Comparison of ENCODE assay signal across 15 cellular contexts in the genomic region with DNA sequence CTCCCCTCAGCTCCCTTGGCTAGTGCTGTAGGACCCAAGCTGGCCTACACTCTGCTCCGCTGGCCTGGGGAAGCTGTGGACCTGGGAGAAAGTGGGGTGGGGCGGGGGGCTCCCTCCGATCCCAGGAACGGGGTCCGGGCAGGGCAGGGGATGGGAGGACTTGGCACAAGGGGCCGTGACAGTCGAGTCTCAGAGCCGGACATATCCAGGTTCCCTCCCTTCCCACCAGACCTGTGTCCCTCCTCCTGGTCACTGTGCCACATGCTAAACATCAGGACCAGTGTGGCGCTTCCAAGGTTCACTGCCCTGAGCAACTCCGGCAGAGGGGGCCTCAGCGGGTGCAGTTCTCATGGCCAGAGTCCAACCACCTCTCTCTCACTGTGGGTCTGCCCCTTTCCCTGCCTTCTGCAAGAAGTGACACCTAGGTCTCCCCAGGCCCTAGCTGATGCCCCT. TPM values are rescaled to one million over a fixed set of nuclear protein-coding genes. Genes with fewer than 3 reads are reported as not detected.
DNase-seq lines count a peak whose midpoint lies in the region; ATAC-seq and TF ChIP-seq lines count a peak whose summit lies in the region.
"Had no signal": no experiment of that assay in that cellular context is flagged by ENCODE, and none has a peak within 500 bp of the region (broad histone marks: within the 10 kb centered on the region; RNA-seq: fewer than 3 reads in every experiment).

No MANE protein-coding gene starts in this region.

- WGBS in SK-N-SH (ENCODE audit: low lambda C conversion rate), result 93% methylated on average over 3 of the region's 11 CpGs
- 73% methylated on average over 11 of the region's 11 CpGs; no CpG with 5 or more reads in 1 of the 2 donors for WGBS in body of pancreas, 2 donors
- WGBS in spleen, 5 donors, result 80 to 85% (median 80%) methylated on average over 9 to 11 of the region's 11 CpGs; no CpG with 5 or more reads in 1 of the 5 donors

- DNase-seq in SK-N-SH (peak; percentile 24), body of pancreas (peak in 3 of 4 donors; percentile 14 to 38 (median 32)), mucosa of descending colon (peak; percentile 18 to 59 (median 48)), spleen (peak; percentile 69), HEK293T (ENCODE audit: extremely low spot score) (no peak), NCI-H2171 (lab: John Stamatoyannopoulos, UW) (no peak), COLO668 (lab: John Stamatoyannopoulos, UW; ENCODE audit: unreplicated experiment) (no peak)
- DNase-seq: KBM-7, NCI-H1436 treated with DMSO at 0.1 percent for 48 hours, NCI-H526, T-helper 9 cell, thyroid gland had no signal

- TF ChIP-seq EP300 in SK-N-SH (IDR thresholded peaks at IDR 0.05; ENCODE audit: borderline replicate concordance in 1 of 2, low read depth in 1 of 2, low read length in 1 of 2), result no peak

- H3K27ac ChIP-seq in SK-N-SH (ENCODE audit: low read depth in 2 of 2, low read length in 1 of 2) (no peak overlapping the region), body of pancreas (peak overlapping the region in 1 of 4 donors; percentile 78), spleen (no peak overlapping the region)
- H3K27ac ChIP-seq: thyroid gland had no signal

- no peak overlapping the region for H3K9ac ChIP-seq in SK-N-SH

- peaks cover 0 to 36% of the 10 kb centered on the region in 2 experiments; a peak in 1 of 4 replicates for H3K4me1 ChIP-seq in SK-N-SH (ENCODE audit: control insufficient read depth in 1 of 2, insufficient read depth in 2 of 2, low read depth in 1 of 2, low read length in 1 of 2)
- peaks cover 74% of the 10 kb centered on the region for H3K4me1 ChIP-seq in body of pancreas
- H3K4me1 ChIP-seq in mucosa of descending colon (ENCODE audit: low read depth), result peaks cover 33% of the 10 kb centered on the region
- H3K4me1 ChIP-seq in spleen, result peaks cover 13 to 87% (median 43%) of the 10 kb centered on the region in 6 donors

- no peak for ATAC-seq in SK-N-SH treated with all-trans-retinoic acid at 6 μM for 48 hours
- no peak for ATAC-seq in body of pancreas
- no peak for ATAC-seq in mucosa of descending colon
- ATAC-seq: activated naive CD4-positive, alpha-beta T cell treated with anti-CD3 and anti-CD28 coated beads, Interleukin-2, amount 50 U/mL, for 72 hours had no signal

- no peaks in the 10 kb centered on the region for H3F3A ChIP-seq in SK-N-SH (replicated peaks; ENCODE audit: insufficient read depth)

- H3K9me2 ChIP-seq in SK-N-SH, result no peaks in the 10 kb centered on the region

- CTCF ChIA-PET in SK-N-SH (lab: Yijun Ruan, JAX), result interaction anchor here (1.2 to 18.1 kb wide), 4 partner anchors 18 to 83 kb away, joined by 3 to 398 read pairs (median 4); no protein-coding TSS in a partner anchor
- CTCF ChIA-PET in HEK293T (lab: Yijun Ruan, JAX), result interaction anchor here (0.8 kb wide), 1 partner anchor 23 kb away, joined by 3 read pairs; no protein-coding TSS in a partner anchor

- H4K20me1 ChIP-seq in SK-N-SH (ENCODE audit: insufficient read depth), result peaks cover 23% of the 10 kb centered on the region

- POLR2A ChIA-PET in SK-N-SH (lab: Yijun Ruan, JAX), result no interaction called here
- POLR2A ChIA-PET in HEK293T (lab: Yijun Ruan, JAX), result no interaction called here

- H3K27me3 ChIP-seq in SK-N-SH (ENCODE audit: insufficient read depth), result peaks cover 4% of the 10 kb centered on the region; the same call in 1 of the 2 replicates
- H3K27me3 ChIP-seq in body of pancreas, result no peaks in the 10 kb centered on the region
- peaks cover 0 to 78% (median 29%) of the 10 kb centered on the region in 7 donors for H3K27me3 ChIP-seq in spleen (replicated peaks in 1 of 7)
- H3K27me3 ChIP-seq: thyroid gland had no signal

- H3K79me2 ChIP-seq in SK-N-SH (ENCODE audit: insufficient read depth), result no peaks in the 10 kb centered on the region

- intact Hi-C loops in body of pancreas (cut with DNase I), result no loop called here
- intact Hi-C loops in mucosa of descending colon (cut with DNase I, micrococcal nuclease), result no loop called here
- intact Hi-C loops in spleen (cut with DNase I; ENCODE audit: low total_unique reads), result loop anchor here (10.0 kb wide), 1 partner anchor 365 kb away; no protein-coding TSS in a partner anchor

- TF ChIP-seq POLR2A in body of pancreas (IDR thresholded peaks at IDR 0.05) (no peak), spleen (IDR thresholded peaks at IDR 0.05) (no peak)

- no peaks in the 10 kb centered on the region for H3K36me3 ChIP-seq in SK-N-SH (replicated peaks in 1 of 2; ENCODE audit: control insufficient read depth in 1 of 2, insufficient read depth in 2 of 2, low read length in 1 of 2)
- no peaks in the 10 kb centered on the region for H3K36me3 ChIP-seq in body of pancreas (replicated peaks in 1 of 2; ENCODE audit: insufficient read depth in 1 of 2, low read depth in 2 of 2)
- no peaks in the 10 kb centered on the region for H3K36me3 ChIP-seq in mucosa of descending colon (ENCODE audit: low read depth)
- H3K36me3 ChIP-seq in spleen, result peaks cover 0 to 4% (median 0%) of the 10 kb centered on the region in 6 donors
- H3K36me3 ChIP-seq: thyroid gland had no signal

- H3K9me3 ChIP-seq in SK-N-SH, result no peaks in the 10 kb centered on the region
- no peaks in the 10 kb centered on the region for H3K9me3 ChIP-seq in body of pancreas
- no peaks in the 10 kb centered on the region for H3K9me3 ChIP-seq in mucosa of descending colon
- no peaks in the 10 kb centered on the region for H3K9me3 ChIP-seq in spleen
- H3K9me3 ChIP-seq: thyroid gland had no signal

- no peak overlapping the region for H2AFZ ChIP-seq in SK-N-SH (ENCODE audit: low read depth)

- TF ChIP-seq RAD21 in SK-N-SH (IDR thresholded peaks at IDR 0.05; ENCODE audit: low read length), result no peak

- TF ChIP-seq CTCF in SK-N-SH (IDR thresholded peaks at IDR 0.05), result no peak
- no peak for TF ChIP-seq CTCF in body of pancreas (IDR thresholded peaks at IDR 0.05)
- TF ChIP-seq CTCF in mucosa of descending colon (IDR thresholded peaks at IDR 0.05), result no peak
- no peak for TF ChIP-seq CTCF in spleen (IDR thresholded peaks at IDR 0.05 in 8 of 11, conservative IDR thresholded peaks at IDR 0.05 in 3 of 11)

- H3K4me2 ChIP-seq in SK-N-SH, result no peak overlapping the region

- peak overlapping the region in 1 of 2 experiments; percentile 57; a peak in 1 of 4 replicates for H3K4me3 ChIP-seq in SK-N-SH (ENCODE audit: low read depth in 2 of 2, low read length in 1 of 2)
- no peak overlapping the region for H3K4me3 ChIP-seq in body of pancreas
- H3K4me3 ChIP-seq in mucosa of descending colon, result no peak overlapping the region
- no peak overlapping the region for H3K4me3 ChIP-seq in spleen
- H3K4me3 ChIP-seq: thyroid gland had no signal

TF ChIP-seq in SK-N-SH, 30 proteins besides CTCF, POLR2A, EP300 and RAD21:
- TF ChIP-seq EZH2phosphoT487 (IDR thresholded peaks at IDR 0.05; ENCODE audit: borderline replicate concordance, low read depth), result no peak

TF ChIP-seq in SK-N-SH treated with all-trans-retinoic acid at 6 μM for 48 hours, 23 proteins besides CTCF, POLR2A, EP300 and RAD21 (continues in another document):
- TF ChIP-seq ISL1 (CRISPR knock-in tag; IDR thresholded peaks at IDR 0.05) (no peak), PPARA (CRISPR knock-in tag; IDR thresholded peaks at IDR 0.05; ENCODE audit: borderline replicate concordance) (no peak)

TF ChIP-seq in HEK293T, 16 proteins besides CTCF, POLR2A, EP300 and RAD21 (continues in another document):
- TF ChIP-seq CTBP1 (IDR thresholded peaks at IDR 0.05; ENCODE audit: borderline replicate concordance) (no peak), SUZ12 (IDR thresholded peaks at IDR 0.05) (no peak), ELF4 (IDR thresholded peaks at IDR 0.05) (no peak), ARNT (IDR thresholded peaks at IDR 0.05) (no peak), TARDBP (IDR thresholded peaks at IDR 0.05) (no peak), HDGF (IDR thresholded peaks at IDR 0.05; ENCODE audit: borderline replicate concordance) (no peak), PKNOX1 (IDR thresholded peaks at IDR 0.05) (no peak), L3MBTL2 (conservative IDR thresholded peaks at IDR 0.05) (no peak), FOXM1 (IDR thresholded peaks at IDR 0.05; ENCODE audit: borderline replicate concordance) (no peak)

RNA-seq across cellular contexts. Expression of gene DUSP8, which starts 2.0 kb away (rescaled TPM):
- polyA plus RNA-seq in SK-N-SH (2012; rRNA removed) (2.0 and 2.2 TPM in 2 replicates), spleen (1 to 10 TPM in 1 of 3 donors, under 1 TPM in 2; 0.38 to 3.2 (median 0.87) TPM)
- 1.1 and 1.6 TPM in 2 replicates for polyA plus RNA-seq in SK-N-SH (2012; cell fraction: cytosol; rRNA removed)
- polyA plus RNA-seq in SK-N-SH (2012; cell fraction: nucleus; rRNA removed), result 3.9 and 5.4 TPM in 2 replicates
- total RNA-seq in body of pancreas (10 to 100 TPM in 1 of 2 donors, 1 to 10 TPM in 1; 7.0 to 19.1 TPM), mucosa of descending colon (10 to 100 TPM; 28.2 to 31.7 (median 28.5) TPM), spleen (10 to 100 TPM in 1 of 7 donors, 1 to 10 TPM in 6; 1.4 to 18.4 (median 3.1) TPM)

RNA-seq across cellular contexts. Expression of gene KRTAP5-1, which starts 15.1 kb away (rescaled TPM):
- not detected in 2 replicates for polyA plus RNA-seq in SK-N-SH (2012; rRNA removed)
- polyA plus RNA-seq in SK-N-SH (2012; cell fraction: cytosol; rRNA removed), result not detected in 2 replicates
- not detected in 2 replicates for polyA plus RNA-seq in SK-N-SH (2012; cell fraction: nucleus; rRNA removed)
- not detected for total RNA-seq in body of pancreas
- total RNA-seq in mucosa of descending colon, result not detected
- total RNA-seq in spleen, result not detected
- polyA plus RNA-seq in spleen, result not detected
- total RNA-seq: activated naive CD4-positive, alpha-beta T cell treated with anti-CD3 and anti-CD28 coated beads, Interleukin-2, amount 50 U/mL, for 72 hours; RPMI7951; thyroid gland had no signal

RNA-seq across cellular contexts. Expression of gene KRTAP5-2, which starts 28.1 kb away (rescaled TPM):
- polyA plus RNA-seq in SK-N-SH (2012; rRNA removed), result not detected in 2 replicates
- not detected in 2 replicates for polyA plus RNA-seq in SK-N-SH (2012; cell fraction: cytosol; rRNA removed)
- polyA plus RNA-seq in SK-N-SH (2012; cell fraction: nucleus; rRNA removed), result not detected in 2 replicates
- not detected for total RNA-seq in body of pancreas
- total RNA-seq in mucosa of descending colon, result not detected
- not detected for total RNA-seq in spleen
- not detected for polyA plus RNA-seq in spleen
- total RNA-seq: activated naive CD4-positive, alpha-beta T cell treated with anti-CD3 and anti-CD28 coated beads, Interleukin-2, amount 50 U/mL, for 72 hours; RPMI7951; thyroid gland had no signal

RNA-seq across cellular contexts. Expression of gene KRTAP5-3, which starts 38.2 kb away (rescaled TPM):
- polyA plus RNA-seq in SK-N-SH (2012; rRNA removed) (not detected in 2 replicates), spleen (not detected)
- polyA plus RNA-seq in SK-N-SH (2012; cell fraction: cytosol; rRNA removed), result not detected in 2 replicates
- not detected in 2 replicates for polyA plus RNA-seq in SK-N-SH (2012; cell fraction: nucleus; rRNA removed)
- total RNA-seq in body of pancreas (not detected), mucosa of descending colon (not detected), spleen (not detected)
- total RNA-seq: activated naive CD4-positive, alpha-beta T cell treated with anti-CD3 and anti-CD28 coated beads, Interleukin-2, amount 50 U/mL, for 72 hours; RPMI7951; thyroid gland had no signal

RNA-seq across cellular contexts. Expression of gene KRTAP5-4, which starts 51.9 kb away (rescaled TPM):
- polyA plus RNA-seq in SK-N-SH (2012; rRNA removed) (not detected in 2 replicates), spleen (not detected)
- not detected in 2 replicates for polyA plus RNA-seq in SK-N-SH (2012; cell fraction: cytosol; rRNA removed)
- polyA plus RNA-seq in SK-N-SH (2012; cell fraction: nucleus; rRNA removed), result not detected in 2 replicates
- total RNA-seq in body of pancreas (not detected), mucosa of descending colon (not detected), spleen (not detected)
- total RNA-seq: activated naive CD4-positive, alpha-beta T cell treated with anti-CD3 and anti-CD28 coated beads, Interleukin-2, amount 50 U/mL, for 72 hours; RPMI7951; thyroid gland had no signal

Comparison
In these comparisons a context has a peak if more than half of its experiments do, and no peak if none do; other contexts are left out.
1. DNase-seq: peak in SK-N-SH (single experiment), body of pancreas (3 of 4), mucosa of descending colon (3 of 3) and spleen (single experiment); none in HEK293T (single experiment), NCI-H2171 (single experiment) and COLO668 (single experiment).